Comparison of ENCODE assay signal across 8 cellular contexts in the genomic region with DNA sequence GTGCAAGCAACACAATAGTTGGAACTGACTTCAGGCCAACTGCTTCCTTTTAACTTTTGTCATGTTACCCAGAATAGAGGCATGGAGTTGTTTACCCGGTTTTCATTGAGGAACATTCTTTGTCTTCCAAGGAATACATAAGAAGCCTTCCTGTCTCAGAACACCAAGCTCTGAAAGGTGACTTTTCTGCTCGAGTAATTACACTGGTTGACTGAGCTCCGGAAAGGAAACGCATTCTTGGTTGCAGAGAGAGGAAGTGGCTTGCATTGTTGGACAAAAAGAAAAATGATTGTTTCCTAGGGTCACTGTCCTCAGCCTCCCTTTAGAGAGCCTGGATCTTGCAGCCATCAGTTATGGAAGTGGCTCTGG. TPM values are rescaled to one million over a fixed set of nuclear protein-coding genes. Genes with fewer than 3 reads are reported as not detected.
DNase-seq lines count a peak whose midpoint lies in the region; ATAC-seq and TF ChIP-seq lines count a peak whose summit lies in the region.

No MANE protein-coding gene starts in this region.

- H3K4me1 ChIP-seq in BLaER1 (peaks cover 62% of the 10 kb centered on the region), foreskin keratinocyte (no peaks in the 10 kb centered on the region)

- no peaks in the 10 kb centered on the region for H3K36me3 Mint-ChIP-seq in natural killer cell

- no peaks in the 10 kb centered on the region for H4K20me1 ChIP-seq in BLaER1

- H3K27me3 ChIP-seq in BLaER1 (no peaks in the 10 kb centered on the region), foreskin keratinocyte (no peaks in the 10 kb centered on the region)

- peaks cover 18 to 22% of the 10 kb centered on the region in 2 donors for H3K4me1 Mint-ChIP-seq in natural killer cell

- H3K4me3 Mint-ChIP-seq in natural killer cell = peak overlapping the region; percentile 37

- no peak for TF ChIP-seq POLR2A in NB4 (IDR thresholded peaks at IDR 0.05; ENCODE audit: extremely low read depth, insufficient read length)

- no peaks in the 10 kb centered on the region for H3K9me3 Mint-ChIP-seq in natural killer cell

- peak overlapping the region in 1 of 2 donors; percentile 69 for H3K27ac Mint-ChIP-seq in natural killer cell

- no peak overlapping the region for H3K9ac ChIP-seq in BLaER1

- TF ChIP-seq CTCF in NB4 (IDR thresholded peaks at IDR 0.05; ENCODE audit: low read depth, low read length) = no peak
- TF ChIP-seq CTCF in natural killer cell (IDR thresholded peaks at IDR 0.05) = no peak
- TF ChIP-seq CTCF in foreskin keratinocyte (conservative IDR thresholded peaks at IDR 0.05) = no peak

- no peaks in the 10 kb centered on the region for H3K27me3 Mint-ChIP-seq in natural killer cell (ENCODE audit: low read depth in 2 of 2)

- no peaks in the 10 kb centered on the region for H3K36me3 ChIP-seq in BLaER1

- H3K4me2 ChIP-seq in BLaER1 = peak overlapping the region; percentile 92

- intact Hi-C loops in natural killer cell (cut with micrococcal nuclease) = no loop called here

- H3K4me3 ChIP-seq in BLaER1 = peak overlapping the region; percentile 8; the same call in 1 of the 2 replicates
- H3K4me3 ChIP-seq in NB4 (ENCODE audit: low read depth, low read length) = no peak overlapping the region

- ATAC-seq in natural killer cell (peak in 1 of 3 donors; percentile 28), HG02981 (IDR thresholded peaks at IDR 0.05; ENCODE audit: unreplicated experiment) (no peak), foreskin keratinocyte (no peak), HG03354 (IDR thresholded peaks at IDR 0.05; ENCODE audit: poor library complexity, severe bottlenecking, unreplicated experiment) (no peak)

- peak; percentile 46 for DNase-seq in NB4 (ENCODE audit: low read depth)
- peak; percentile 99 for DNase-seq in dermis blood vessel endothelial cell
- no peak for DNase-seq in natural killer cell
- DNase-seq in foreskin keratinocyte = no peak
- DNase-seq in DMS53 (lab: John Stamatoyannopoulos, UW) = no peak

- H3K9me3 ChIP-seq in BLaER1 = no peaks in the 10 kb centered on the region

- H3K27ac ChIP-seq in BLaER1 (peak overlapping the region; percentile 6), foreskin keratinocyte (no peak overlapping the region)

RNA-seq across cellular contexts. Expression of a gene that starts 30.8 kb away (rescaled TPM):
- total RNA-seq in dermis blood vessel endothelial cell = 322 and 488 TPM in 2 replicates
- 100 to 1,000 TPM; 129 to 160 (median 129) TPM for total RNA-seq in natural killer cell
- 36.9 and 53.3 TPM in 2 replicates for total RNA-seq in foreskin keratinocyte
- polyA plus RNA-seq in foreskin keratinocyte = 20.2 and 24.2 TPM in 2 replicates

Comparison
In these comparisons a context has a peak if more than half of its experiments do, and no peak if none do; other contexts are left out.
1. DNase-seq: peak in NB4 (single experiment) and dermis blood vessel endothelial cell (single experiment); none in natural killer cell (single experiment), foreskin keratinocyte (0 of 2) and DMS53 (single experiment).